3 cellular contexts compared by ENCODE assay signal in the genomic region with DNA sequence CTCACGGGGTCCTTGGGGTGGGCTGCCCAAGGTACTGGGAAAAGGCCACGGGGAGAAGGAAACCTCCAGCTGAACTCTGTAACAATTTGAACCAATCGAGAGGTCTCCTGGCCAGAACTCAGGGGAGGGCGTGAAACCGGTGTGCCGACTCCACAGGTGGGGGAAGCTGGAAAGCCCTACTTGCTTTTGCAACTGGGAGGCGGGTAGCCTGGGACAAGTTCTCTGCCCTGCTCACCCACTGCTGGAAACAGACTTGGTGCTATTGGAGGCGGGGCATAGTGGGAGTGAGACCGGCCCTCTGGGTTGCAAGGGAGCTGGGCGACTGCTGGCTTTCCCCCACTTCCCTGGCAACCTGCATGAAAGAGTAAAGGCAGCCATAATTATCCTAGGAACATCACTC.
TF ChIP-seq lines count a peak whose summit lies in the region.

No MANE protein-coding gene starts in this region.

TF ChIP-seq in SK-N-SH, 30 proteins besides CTCF, POLR2A, EP300 and RAD21 (continued from another document):
- no peak for TF ChIP-seq REST (IDR thresholded peaks at IDR 0.05; ENCODE audit: low read depth, low read length)
- no peak for TF ChIP-seq TEAD4 (IDR thresholded peaks at IDR 0.05; ENCODE audit: borderline replicate concordance, insufficient read depth)
- no peak for TF ChIP-seq MEF2A (IDR thresholded peaks at IDR 0.05; ENCODE audit: borderline replicate concordance, low read depth)
- TF ChIP-seq SMC3 (IDR thresholded peaks at IDR 0.05; ENCODE audit: low read depth, low read length) = no peak
- TF ChIP-seq RCOR1 (IDR thresholded peaks at IDR 0.05; ENCODE audit: low read length) = no peak
- TF ChIP-seq, protein P1, sequence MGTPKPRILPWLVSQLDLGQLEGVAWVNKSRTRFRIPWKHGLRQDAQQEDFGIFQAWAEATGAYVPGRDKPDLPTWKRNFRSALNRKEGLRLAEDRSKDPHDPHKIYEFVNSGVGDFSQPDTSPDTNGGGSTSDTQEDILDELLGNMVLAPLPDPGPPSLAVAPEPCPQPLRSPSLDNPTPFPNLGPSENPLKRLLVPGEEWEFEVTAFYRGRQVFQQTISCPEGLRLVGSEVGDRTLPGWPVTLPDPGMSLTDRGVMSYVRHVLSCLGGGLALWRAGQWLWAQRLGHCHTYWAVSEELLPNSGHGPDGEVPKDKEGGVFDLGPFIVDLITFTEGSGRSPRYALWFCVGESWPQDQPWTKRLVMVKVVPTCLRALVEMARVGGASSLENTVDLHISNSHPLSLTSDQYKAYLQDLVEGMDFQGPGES (IDR thresholded peaks at IDR 0.05; ENCODE audit: low read depth, low read length) = no peak
- no peak for TF ChIP-seq FOXJ3 (CRISPR knock-in tag; IDR thresholded peaks at IDR 0.05)
- TF ChIP-seq MAX (IDR thresholded peaks at IDR 0.05; ENCODE audit: low read depth) = no peak
- TF ChIP-seq GATA2 (CRISPR knock-in tag; IDR thresholded peaks at IDR 0.05) = no peak
- TF ChIP-seq NFIC (IDR thresholded peaks at IDR 0.05; ENCODE audit: borderline replicate concordance) = no peak
- TF ChIP-seq TAF1 (IDR thresholded peaks at IDR 0.05; ENCODE audit: borderline replicate concordance, low read depth, low read length) = no peak
- TF ChIP-seq NRF1 (IDR thresholded peaks at IDR 0.05; ENCODE audit: low read depth, low read length) = no peak
- no peak for TF ChIP-seq ELF1 (IDR thresholded peaks at IDR 0.05)

TF ChIP-seq in SK-N-SH treated with all-trans-retinoic acid at 6 μM for 48 hours, 23 proteins besides CTCF, POLR2A, EP300 and RAD21 (continued from another document):
- TF ChIP-seq PPARA (CRISPR knock-in tag; IDR thresholded peaks at IDR 0.05; ENCODE audit: borderline replicate concordance) = no peak
- TF ChIP-seq ISL1 (CRISPR knock-in tag; IDR thresholded peaks at IDR 0.05) = no peak
- TF ChIP-seq, protein P2, sequence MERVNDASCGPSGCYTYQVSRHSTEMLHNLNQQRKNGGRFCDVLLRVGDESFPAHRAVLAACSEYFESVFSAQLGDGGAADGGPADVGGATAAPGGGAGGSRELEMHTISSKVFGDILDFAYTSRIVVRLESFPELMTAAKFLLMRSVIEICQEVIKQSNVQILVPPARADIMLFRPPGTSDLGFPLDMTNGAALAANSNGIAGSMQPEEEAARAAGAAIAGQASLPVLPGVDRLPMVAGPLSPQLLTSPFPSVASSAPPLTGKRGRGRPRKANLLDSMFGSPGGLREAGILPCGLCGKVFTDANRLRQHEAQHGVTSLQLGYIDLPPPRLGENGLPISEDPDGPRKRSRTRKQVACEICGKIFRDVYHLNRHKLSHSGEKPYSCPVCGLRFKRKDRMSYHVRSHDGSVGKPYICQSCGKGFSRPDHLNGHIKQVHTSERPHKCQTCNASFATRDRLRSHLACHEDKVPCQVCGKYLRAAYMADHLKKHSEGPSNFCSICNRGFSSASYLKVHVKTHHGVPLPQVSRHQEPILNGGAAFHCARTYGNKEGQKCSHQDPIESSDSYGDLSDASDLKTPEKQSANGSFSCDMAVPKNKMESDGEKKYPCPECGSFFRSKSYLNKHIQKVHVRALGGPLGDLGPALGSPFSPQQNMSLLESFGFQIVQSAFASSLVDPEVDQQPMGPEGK (CRISPR knock-in tag; IDR thresholded peaks at IDR 0.05; ENCODE audit: borderline replicate concordance) = no peak
- TF ChIP-seq ESRRG (CRISPR knock-in tag; IDR thresholded peaks at IDR 0.05) = no peak

TF ChIP-seq in WTC11, 78 proteins besides CTCF, POLR2A, EP300 and RAD21 (continued from another document):
- no peak for TF ChIP-seq ZNF512 (CRISPR knock-in tag; IDR thresholded peaks at IDR 0.05; ENCODE audit: borderline replicate concordance)
- TF ChIP-seq MLX (CRISPR knock-in tag; IDR thresholded peaks at IDR 0.05) = no peak
